Comparison of ENCODE assay signal across 17 cellular contexts in genomic region chr21:41668686-41669532, GRCh38.
"Had no signal": no experiment of that assay in that cellular context is flagged by ENCODE, and none has a peak within 500 bp of the region (broad histone marks: within the 10 kb centered on the region; RNA-seq: fewer than 3 reads in every experiment).

No MANE protein-coding gene starts in this region.

- H3K9me3 ChIP-seq: breast epithelium, prostate gland had no signal

- ATAC-seq: activated T-cell treated with anti-CD3 and anti-CD28 coated beads, Interleukin-2, amount 50 U/mL, for 72 hours; right cardiac atrium; SK-N-SH treated with all-trans-retinoic acid at 6 μM for 48 hours; stimulated activated naive CD8-positive, alpha-beta T cell treated with anti-CD3 and anti-CD28 coated beads, Interleukin-15, amount 100 ng/mL, for 72 hours had no signal

- DNase-seq: activated CD4-positive, alpha-beta T cell treated with anti-CD3 and anti-CD28 coated beads, Interleukin-2, amount 50 U/mL, for 1 hour; activated CD4-positive, CD25-positive, alpha-beta regulatory T cell treated with anti-CD3 and anti-CD28 coated beads, Interleukin-2, amount 50 U/mL, for 72 hours; activated CD8-positive, alpha-beta memory T cell treated with anti-CD3 and anti-CD28 coated beads for 24 hours; activated CD8-positive, alpha-beta memory T cell treated with anti-CD3 and anti-CD28 coated beads, Interleukin-2, amount 50 U/mL, for 48 hours; activated effector memory CD4-positive, alpha-beta T cell treated with anti-CD3 and anti-CD28 coated beads, Interleukin-2, amount 50 U/mL, for 16 hours; activated naive CD4-positive, alpha-beta T cell treated with anti-CD3 and anti-CD28 coated beads, Interleukin-2, amount 50 U/mL, for 16 hours; activated T-cell treated with anti-CD3 and anti-CD28 coated beads, Interleukin-2, amount 50 U/mL, for 72 hours; effector memory CD4-positive, alpha-beta T cell; right cardiac atrium; stimulated activated CD4-positive, alpha-beta T cell treated with anti-CD3 and anti-CD28 coated beads, Interleukin-15, amount 100 ng/mL, for 24 hours; stimulated activated CD4-positive, alpha-beta T cell treated with anti-CD3 and anti-CD28 coated beads, Interleukin-4, amount 100 ng/mL, for 1 hour; stimulated activated naive CD8-positive, alpha-beta T cell treated with anti-CD3 and anti-CD28 coated beads, Interleukin-15, amount 100 ng/mL, for 72 hours; trophoblast cell had no signal

- H3K27me3 ChIP-seq: breast epithelium had no signal

- H3K4me1 ChIP-seq: breast epithelium had no signal

- H3K36me3 ChIP-seq: breast epithelium, prostate gland had no signal

- H3K4me3 ChIP-seq: breast epithelium, prostate gland, skin epidermis had no signal

- H3K27ac ChIP-seq: breast epithelium, prostate gland had no signal
